Comparison of ENCODE assay signal across 8 cellular contexts in genomic region chr22:37187891-37188761, GRCh38. TPM values are rescaled to one million over a fixed set of nuclear protein-coding genes. Genes with fewer than 3 reads are reported as not detected.
A peak's percentile ranks its signal among the peaks of the same experiment; 100 is the strongest.
DNase-seq lines count a peak whose midpoint lies in the region; ATAC-seq and TF ChIP-seq lines count a peak whose summit lies in the region.

TSS of gene C1QTNF6 (minus strand) at chr22:37188247. CDS start at chr22:37188213, 34 bp downstream.

- peaks cover 40% of the 10 kb centered on the region for H3K4me1 Mint-ChIP-seq in activated T-helper 2 cell treated with anti-CD3 and anti-CD28 coated beads, Interferon-gamma antibody, Interleukin-2, Interleukin-4, amounts not matched to agents 10 μg/mL and 5 μg/mL and 100 μg/mL, durations not matched to agents 14 hours and 24 hours and 36 hours (ENCODE audit: low read depth)

- no peaks in the 10 kb centered on the region for H4K20me1 ChIP-seq in DND-41 (ENCODE audit: insufficient read depth, low read length)

- peaks cover 18% of the 10 kb centered on the region for H3K36me3 Mint-ChIP-seq in activated T-helper 2 cell treated with anti-CD3 and anti-CD28 coated beads, Interferon-gamma antibody, Interleukin-2, Interleukin-4, amounts not matched to agents 10 μg/mL and 5 μg/mL and 100 μg/mL, durations not matched to agents 14 hours and 24 hours and 36 hours (ENCODE audit: low read depth)

- no peaks in the 10 kb centered on the region for H3K79me2 ChIP-seq in DND-41 (ENCODE audit: insufficient read depth, low read length)

- DNase-seq in DND-41 (no peak), foreskin fibroblast (peak; percentile 36 to 67), ovary (peak; percentile 53 to 72 (median 61)), GM13976 (ENCODE audit: low spot score) (no peak), NCI-H2107 treated with DMSO at 0.1 percent for 48 hours (lab: John Stamatoyannopoulos, UW; ENCODE audit: unreplicated experiment) (no peak)
- DNase-seq in activated T-helper 2 cell treated with anti-CD3 and anti-CD28 coated beads, Interferon-gamma antibody, Interleukin-2, Interleukin-4, amounts not matched to agents 10 μg/mL and 5 μg/mL and 100 μg/mL, durations not matched to agents 14 hours and 24 hours and 36 hours (ENCODE audit: low spot score) = no peak

- H3K4me1 ChIP-seq in DND-41 (ENCODE audit: insufficient read depth, low read length) (peaks cover 18% of the 10 kb centered on the region), ovary (ENCODE audit: insufficient read depth) (peaks cover 11% of the 10 kb centered on the region)

- no peaks in the 10 kb centered on the region for H3K9me3 ChIP-seq in DND-41 (ENCODE audit: insufficient read depth, low read length, severe bottlenecking)
- no peaks in the 10 kb centered on the region for H3K9me3 ChIP-seq in ovary

- TF ChIP-seq CTCF in DND-41 (IDR thresholded peaks at IDR 0.05; ENCODE audit: borderline replicate concordance, extremely low read depth, low read length, poor library complexity, severe bottlenecking) (no peak), foreskin fibroblast (IDR thresholded peaks at IDR 0.05; ENCODE audit: low read depth, low read length) (no peak), ovary (IDR thresholded peaks at IDR 0.05) (no peak), GM13976 (IDR thresholded peaks at IDR 0.05; ENCODE audit: borderline replicate concordance, control extremely low read depth, extremely low read depth, insufficient read depth, missing control alignments) (no peak)

- H3K27me3 Mint-ChIP-seq in activated T-helper 2 cell treated with anti-CD3 and anti-CD28 coated beads, Interferon-gamma antibody, Interleukin-2, Interleukin-4, amounts not matched to agents 10 μg/mL and 5 μg/mL and 100 μg/mL, durations not matched to agents 14 hours and 24 hours and 36 hours (ENCODE audit: low read depth) = no peaks in the 10 kb centered on the region

- H3K36me3 ChIP-seq in DND-41 (ENCODE audit: insufficient read depth, low read length) = no peaks in the 10 kb centered on the region
- H3K36me3 ChIP-seq in ovary = no peaks in the 10 kb centered on the region

- no peak for TF ChIP-seq POLR2A in ovary (IDR thresholded peaks at IDR 0.05)

- H3K27ac ChIP-seq in DND-41 (ENCODE audit: low read length) = peak within 1 kb of the TSS; percentile 12; the same call in 1 of the 2 replicates
- peak within 1 kb of the TSS; percentile 72 to 76 for H3K27ac ChIP-seq in ovary

- H3K9ac ChIP-seq in DND-41 (ENCODE audit: low read depth, low read length) = peak within 1 kb of the TSS; percentile 19; the same call in 1 of the 2 replicates

- H3K4me3 Mint-ChIP-seq in activated T-helper 2 cell treated with anti-CD3 and anti-CD28 coated beads, Interferon-gamma antibody, Interleukin-2, Interleukin-4, amounts not matched to agents 10 μg/mL and 5 μg/mL and 100 μg/mL, durations not matched to agents 14 hours and 24 hours and 36 hours (ENCODE audit: low read depth) = no peak within 1 kb of the TSS

- peaks cover 5% of the 10 kb centered on the region for H3K9me3 Mint-ChIP-seq in activated T-helper 2 cell treated with anti-CD3 and anti-CD28 coated beads, Interferon-gamma antibody, Interleukin-2, Interleukin-4, amounts not matched to agents 10 μg/mL and 5 μg/mL and 100 μg/mL, durations not matched to agents 14 hours and 24 hours and 36 hours

- H3K4me3 ChIP-seq in DND-41 (ENCODE audit: low read depth in 1 of 2, low read length in 2 of 2) (no peak within 1 kb of the TSS), foreskin fibroblast (ENCODE audit: low read depth in 1 of 2, low read length in 2 of 2) (peak within 1 kb of the TSS; percentile 53 to 55), ovary (peak within 1 kb of the TSS; percentile 37)

- in situ Hi-C loops in GM13976 (cut with MboI; ENCODE audit: low sequenced_read_pairs, unreplicated experiment) = no loop called here

- no peak for TF ChIP-seq EP300 in ovary (IDR thresholded peaks at IDR 0.05)

- ATAC-seq in DND-41 (ENCODE audit: insufficient read depth, low read depth) (no peak), SK-N-SH treated with all-trans-retinoic acid at 6 μM for 48 hours (peak; percentile 84), HG03442 (IDR thresholded peaks at IDR 0.05; ENCODE audit: unreplicated experiment) (no peak)

- H3K4me2 ChIP-seq in DND-41 (ENCODE audit: insufficient read depth, low read length) = peak within 1 kb of the TSS; percentile 32; the same call in 1 of the 2 replicates

- H3K27me3 ChIP-seq in DND-41 (ENCODE audit: insufficient read depth, low read length, poor library complexity) = no peaks in the 10 kb centered on the region
- no peaks in the 10 kb centered on the region for H3K27me3 ChIP-seq in ovary

- no peak within 1 kb of the TSS for H3K27ac Mint-ChIP-seq in activated T-helper 2 cell treated with anti-CD3 and anti-CD28 coated beads, Interferon-gamma antibody, Interleukin-2, Interleukin-4, amounts not matched to agents 10 μg/mL and 5 μg/mL and 100 μg/mL, durations not matched to agents 14 hours and 24 hours and 36 hours

- 7 to 11% (median 8%) methylated on average over 17 of the region's 17 CpGs for WGBS in ovary, 3 donors

- intact Hi-C loops in ovary (cut with DNase I) = no loop called here
- intact Hi-C loops in activated T-helper 2 cell treated with anti-CD3 and anti-CD28 coated beads, Interferon-gamma antibody, Interleukin-2, Interleukin-4, amounts not matched to agents 10 μg/mL and 5 μg/mL and 100 μg/mL, durations not matched to agents 14 hours and 24 hours and 36 hours (cut with micrococcal nuclease) = no loop called here

- no peak within 1 kb of the TSS; the same call in 1 of the 2 replicates for H2AFZ ChIP-seq in DND-41 (ENCODE audit: low read depth, low read length)

TF ChIP-seq in SK-N-SH treated with all-trans-retinoic acid at 6 μM for 48 hours, 23 proteins besides CTCF, POLR2A, EP300 and RAD21:
- TF ChIP-seq ZFP30 (CRISPR knock-in tag; IDR thresholded peaks at IDR 0.05) = no peak
- TF ChIP-seq ZFP3 (CRISPR knock-in tag; IDR thresholded peaks at IDR 0.05) = peak; percentile 43; the same call in 1 of the 2 replicates
- no peak for TF ChIP-seq ZNF8 (CRISPR knock-in tag; IDR thresholded peaks at IDR 0.05)
- no peak for TF ChIP-seq ESRRG (CRISPR knock-in tag; IDR thresholded peaks at IDR 0.05)
- no peak; the same call in 1 of the 2 replicates for TF ChIP-seq GLIS3 (CRISPR knock-in tag; IDR thresholded peaks at IDR 0.05)
- TF ChIP-seq SNAI2 (CRISPR knock-in tag; IDR thresholded peaks at IDR 0.05) = no peak
- TF ChIP-seq TOX (CRISPR knock-in tag; IDR thresholded peaks at IDR 0.05; ENCODE audit: borderline replicate concordance) = no peak
- TF ChIP-seq ARNTL (CRISPR knock-in tag; IDR thresholded peaks at IDR 0.05; ENCODE audit: borderline replicate concordance, low read depth) = no peak
- TF ChIP-seq TCF4 (CRISPR knock-in tag; IDR thresholded peaks at IDR 0.05; ENCODE audit: borderline replicate concordance) = no peak
- no peak for TF ChIP-seq ZC3H10 (CRISPR knock-in tag; IDR thresholded peaks at IDR 0.05)
- peak; percentile 45; the same call in 1 of the 2 replicates for TF ChIP-seq ZNF70 (CRISPR knock-in tag; IDR thresholded peaks at IDR 0.05)

RNA-seq across cellular contexts. Expression of gene C1QTNF6, which starts in this region (rescaled TPM):
- 1 to 10 TPM; 4.0 to 7.7 (median 4.9) TPM for total RNA-seq in ovary
- polyA plus RNA-seq in ovary = 1 to 10 TPM; 6.7 to 8.5 TPM
- 7.5 and 7.7 TPM in 2 replicates for total RNA-seq in activated T-helper 2 cell treated with anti-CD3 and anti-CD28 coated beads, Interferon-gamma antibody, Interleukin-2, Interleukin-4, amounts not matched to agents 10 μg/mL and 5 μg/mL and 100 μg/mL, durations not matched to agents 14 hours and 24 hours and 36 hours

Comparison
In these comparisons a context has a peak if more than half of its experiments do, and no peak if none do; other contexts are left out.
1. DNase-seq: peak in foreskin fibroblast (2 of 2) and ovary (5 of 5); none in DND-41 (single experiment), GM13976 (single experiment), activated T-helper 2 cell treated with anti-CD3 and anti-CD28 coated beads, Interferon-gamma antibody, Interleukin-2, Interleukin-4, amounts not matched to agents 10 μg/mL and 5 μg/mL and 100 μg/mL, durations not matched to agents 14 hours and 24 hours and 36 hours (single experiment) and NCI-H2107 treated with DMSO at 0.1 percent for 48 hours (single experiment).
2. H3K4me3 ChIP-seq: peak in foreskin fibroblast (2 of 2) and ovary (single experiment); none in DND-41 (0 of 2).